ENCODE assay signal across 26 cellular contexts in genomic region chr17:15406081-15406480, GRCh38.
DNase-seq lines count a peak whose midpoint lies in the region; ATAC-seq, FAIRE-seq and TF ChIP-seq lines count a peak whose summit lies in the region.
"Had no signal": no experiment of that assay in that cellular context is flagged by ENCODE, and none has a peak within 500 bp of the region (broad histone marks: within the 10 kb centered on the region; RNA-seq: fewer than 3 reads in every experiment).

No MANE protein-coding gene starts in this region.

- H3K9me3 ChIP-seq in HEK293 (ENCODE audit: control insufficient read depth, insufficient read depth, low read depth, low read length) (no peaks in the 10 kb centered on the region), SJCRH30 (replicated peaks) (no peaks in the 10 kb centered on the region), endothelial cell of umbilical vein (replicated peaks; ENCODE audit: control insufficient read depth, insufficient read depth, low read length) (no peaks in the 10 kb centered on the region), smooth muscle cell (replicated peaks; ENCODE audit: low read depth) (no peaks in the 10 kb centered on the region)
- H3K9me3 ChIP-seq: BLaER1, gastroesophageal sphincter, right lobe of liver, thyroid gland had no signal

- H3K4me1 ChIP-seq in HEK293 (ENCODE audit: control insufficient read depth, insufficient read depth, low read length): no peaks in the 10 kb centered on the region
- H3K4me1 ChIP-seq in SJCRH30: peaks cover 33% of the 10 kb centered on the region
- peaks cover 7% of the 10 kb centered on the region for H3K4me1 ChIP-seq in endothelial cell of umbilical vein (ENCODE audit: control insufficient read depth, extremely low read depth, insufficient read depth, low read length)
- peaks cover 8% of the 10 kb centered on the region for H3K4me1 ChIP-seq in smooth muscle cell (ENCODE audit: low read depth)
- H3K4me1 ChIP-seq: BLaER1 had no signal

- DNase-seq in SJCRH30: peak; percentile 73 to 79
- DNase-seq in endothelial cell of umbilical vein (ENCODE audit: low read depth, low spot score): peak; percentile 41
- no peak for DNase-seq in smooth muscle cell (lab: John Stamatoyannopoulos, UW; ENCODE audit: unreplicated experiment)
- no peak for DNase-seq in NCI-H510A treated with DMSO at 0.1 percent for 48 hours (lab: John Stamatoyannopoulos, UW)
- DNase-seq in germinal center (ENCODE audit: low spot score): no peak
- DNase-seq: activated CD4-positive, alpha-beta memory T cell treated with anti-CD3 and anti-CD28 coated beads, Interleukin-2, amount 10 ng/mL, durations not matched to agents 7 days and 5 days; activated CD4-positive, CD25-positive, alpha-beta regulatory T cell treated with anti-CD3 and anti-CD28 coated beads, Interleukin-2, amount 50 U/mL, for 72 hours; activated CD8-positive, alpha-beta memory T cell treated with anti-CD3 and anti-CD28 coated beads, Interleukin-2, amount 50 U/mL, for 4 hours; activated naive CD4-positive, alpha-beta T cell; activated naive CD8-positive, alpha-beta T cell treated with anti-CD3 and anti-CD28 coated beads, Interleukin-2, amount 50 U/mL, for 24 hours; DMS79; dorsolateral prefrontal cortex; hypothalamus; NCI-H1048; NCI-H1694; NCI-H510A; right lobe of liver; stimulated activated CD4-positive, alpha-beta T cell treated with anti-CD3 and anti-CD28 coated beads, Interleukin-12 subunit alpha, Interleukin-12 subunit beta, amount 100 ng/mL, for 4 hours; stimulated activated CD4-positive, alpha-beta T cell treated with anti-CD3 and anti-CD28 coated beads, Interleukin-4, amount 100 ng/mL, for 1 hour; T-helper 2 cell; thyroid gland had no signal

- ATAC-seq in HG02973 (IDR thresholded peaks at IDR 0.05; ENCODE audit: unreplicated experiment): no peak
- ATAC-seq: activated naive CD8-positive, alpha-beta T cell treated with anti-CD3 and anti-CD28 coated beads, Interleukin-2, amount 50 U/mL, for 24 hours; gastroesophageal sphincter; HCT116 had no signal

- H3K79me2 ChIP-seq in endothelial cell of umbilical vein (ENCODE audit: control insufficient read depth, insufficient read depth, low read length) (no peaks in the 10 kb centered on the region), smooth muscle cell (ENCODE audit: low read depth) (no peaks in the 10 kb centered on the region)

- peak; percentile 33 for FAIRE-seq in endothelial cell of umbilical vein (lab: Jason Lieb, UNC)

- intact Hi-C loops in endothelial cell of umbilical vein (cut with micrococcal nuclease): no loop called here

- POLR2A ChIA-PET in HEK293 (lab: Yijun Ruan, JAX) (no interaction called here), endothelial cell of umbilical vein (lab: Charles Lee) (no interaction called here)

- BruUV-seq in endothelial cell of umbilical vein (replicated peaks; lab: Mats Ljungman, UMichigan): no TSS peak

- no peaks in the 10 kb centered on the region for H3K9me1 ChIP-seq in endothelial cell of umbilical vein (replicated peaks; ENCODE audit: control insufficient read depth, extremely low read depth, insufficient read depth, low read length)

- H3K27ac ChIP-seq in HEK293 (ENCODE audit: extremely low read depth, low read depth, low read length) (no peak overlapping the region), SJCRH30 (no peak overlapping the region), endothelial cell of umbilical vein (ENCODE audit: insufficient read depth, low read depth, low read length) (no peak overlapping the region), smooth muscle cell (ENCODE audit: low read depth) (peak overlapping the region; percentile 45)
- H3K27ac ChIP-seq: BLaER1, dorsolateral prefrontal cortex, gastroesophageal sphincter, right lobe of liver, thyroid gland had no signal

- H2AFZ ChIP-seq in endothelial cell of umbilical vein (ENCODE audit: low read depth, low read length): no peak overlapping the region
- no peak overlapping the region for H2AFZ ChIP-seq in smooth muscle cell (ENCODE audit: low read depth)

- H3K4me3 ChIP-seq in HEK293 (ENCODE audit: low read depth, low read length) (no peak overlapping the region), SJCRH30 (no peak overlapping the region), endothelial cell of umbilical vein (replicated peaks in 1 of 3; ENCODE audit: insufficient read depth in 1 of 3, low read depth in 1 of 3, low read length in 3 of 3) (no peak overlapping the region), smooth muscle cell (no peak overlapping the region)
- H3K4me3 ChIP-seq: BLaER1, dorsolateral prefrontal cortex, gastroesophageal sphincter, right lobe of liver, thyroid gland had no signal

- no peaks in the 10 kb centered on the region for H3F3A ChIP-seq in smooth muscle cell (ENCODE audit: low read depth)

- no peaks in the 10 kb centered on the region for H4K20me1 ChIP-seq in endothelial cell of umbilical vein (replicated peaks; ENCODE audit: control insufficient read depth, extremely low read depth, insufficient read depth, low read length)
- H4K20me1 ChIP-seq in smooth muscle cell (ENCODE audit: low read depth): no peaks in the 10 kb centered on the region
- H4K20me1 ChIP-seq: BLaER1 had no signal

- TF ChIP-seq POLR2A in endothelial cell of umbilical vein (IDR thresholded peaks at IDR 0.05; ENCODE audit: low read depth, low read length): no peak

- CTCF ChIA-PET in HEK293 (lab: Yijun Ruan, JAX): no interaction called here
- CTCF ChIA-PET in endothelial cell of umbilical vein (lab: Charles Lee): no interaction called here

- H3K36me3 ChIP-seq in HEK293 (ENCODE audit: control insufficient read depth in 2 of 2, insufficient read depth in 1 of 2, low read length in 2 of 2) (no peaks in the 10 kb centered on the region), SJCRH30 (no peaks in the 10 kb centered on the region), endothelial cell of umbilical vein (ENCODE audit: control insufficient read depth in 2 of 2, extremely low read depth in 1 of 2, insufficient read depth in 2 of 2, low read length in 2 of 2) (no peaks in the 10 kb centered on the region), smooth muscle cell (ENCODE audit: low read depth) (no peaks in the 10 kb centered on the region)
- H3K36me3 ChIP-seq: BLaER1, gastroesophageal sphincter, right lobe of liver, thyroid gland had no signal

- no peak overlapping the region for H3K4me2 ChIP-seq in endothelial cell of umbilical vein (ENCODE audit: insufficient read depth, low read length)
- H3K4me2 ChIP-seq in smooth muscle cell: peak overlapping the region; percentile 33
- H3K4me2 ChIP-seq: BLaER1 had no signal

- 36% methylated on average over 5 of the region's 5 CpGs for WGBS in smooth muscle cell (ENCODE audit: low lambda C conversion rate)

- dilution Hi-C loops in endothelial cell of umbilical vein (cut with MboI; ENCODE audit: extremely low pct_ligation_motif_present, low sequenced_read_pairs): no loop called here

- H3K9ac ChIP-seq in endothelial cell of umbilical vein (replicated peaks; ENCODE audit: extremely low read depth, insufficient read depth, low read length): no peak overlapping the region
- no peak overlapping the region for H3K9ac ChIP-seq in smooth muscle cell (ENCODE audit: low read depth)
- H3K9ac ChIP-seq: BLaER1 had no signal

- TF ChIP-seq CTCF in HEK293 (tag by site-specific recombination; IDR thresholded peaks at IDR 0.05) (no peak), endothelial cell of umbilical vein (IDR thresholded peaks at IDR 0.05; ENCODE audit: extremely low read depth in 1 of 2, insufficient read depth in 1 of 2, low read depth in 1 of 2, low read length in 2 of 2) (no peak), smooth muscle cell (IDR thresholded peaks at IDR 0.05; ENCODE audit: borderline replicate concordance, insufficient read depth, poor library complexity, severe bottlenecking) (no peak)

- no peaks in the 10 kb centered on the region for H3K27me3 ChIP-seq in SJCRH30
- no peaks in the 10 kb centered on the region for H3K27me3 ChIP-seq in endothelial cell of umbilical vein (ENCODE audit: control insufficient read depth in 2 of 2, insufficient read depth in 2 of 2, low read length in 2 of 2)
- no peaks in the 10 kb centered on the region for H3K27me3 ChIP-seq in smooth muscle cell (ENCODE audit: low read depth)
- H3K27me3 ChIP-seq: BLaER1, dorsolateral prefrontal cortex, gastroesophageal sphincter, right lobe of liver, thyroid gland had no signal

TF ChIP-seq in endothelial cell of umbilical vein, 7 proteins besides CTCF, POLR2A, EP300 and RAD21:
- no peak for TF ChIP-seq GATA2 (IDR thresholded peaks at IDR 0.05; ENCODE audit: insufficient read depth, insufficient read length, low read depth, low read length)
- TF ChIP-seq FOS (IDR thresholded peaks at IDR 0.05; ENCODE audit: borderline replicate concordance, insufficient read depth, low read length): peak; percentile 30
TF ChIP-seq in endothelial cell of umbilical vein: peak in this region for 1.

Comparison
In these comparisons a context has a peak if more than half of its experiments do, and no peak if none do; other contexts are left out.
1. DNase-seq: peak in SJCRH30 (2 of 2) and endothelial cell of umbilical vein (single experiment); none in smooth muscle cell (single experiment), NCI-H510A treated with DMSO at 0.1 percent for 48 hours (single experiment) and germinal center (single experiment).